ENCODE assay signal across 7 cellular contexts in genomic region chr10:124610851-124611250, GRCh38.
DNase-seq lines count a peak whose midpoint lies in the region; ATAC-seq and TF ChIP-seq lines count a peak whose summit lies in the region.
"Not testable (repeated sequence)": the region's sequence is repeated elsewhere in the genome, so short reads cannot be mapped to it uniquely, and the experiment has no call there.

No MANE protein-coding gene starts in this region.

- not testable (repeated sequence) for H3K9me3 ChIP-seq in BLaER1 treated with 17β-estradiol and CSF1 and Interleukin-3, amounts not matched to agents 10 nM and 100 nM (replicated peaks in 1 of 11); DND-41 (ENCODE audit: insufficient read depth, low read length, severe bottlenecking); OCI-LY1 (ENCODE audit: low read length); effector memory CD4-positive, alpha-beta T cell (ENCODE audit: control insufficient read depth, low read length); naive thymus-derived CD4-positive, alpha-beta T cell (ENCODE audit: control insufficient read depth in 2 of 3, low read length in 3 of 3)

- peak overlapping the region; percentile 84 to 99 (median 97) for H3K4me2 ChIP-seq in BLaER1 treated with 17β-estradiol and CSF1 and Interleukin-3, amounts not matched to agents 10 nM and 100 nM
- H3K4me2 ChIP-seq in DND-41 (ENCODE audit: insufficient read depth, low read length) (peak overlapping the region; percentile 44), OCI-LY1 (ENCODE audit: low read length) (peak overlapping the region; percentile 43; the same call in 1 of the 2 replicates)

- H3K79me2 ChIP-seq in DND-41 (ENCODE audit: insufficient read depth, low read length) = peaks cover 13% of the 10 kb centered on the region
- not testable (repeated sequence) for H3K79me2 ChIP-seq in OCI-LY1 (ENCODE audit: insufficient read depth, low read length)

- H3K9ac ChIP-seq in BLaER1 treated with 17β-estradiol and CSF1 and Interleukin-3, amounts not matched to agents 10 nM and 100 nM = peak overlapping the region in 10 of 11 experiments; percentile 29 to 65 (median 60); a peak in 16 of 22 replicates
- H3K9ac ChIP-seq in DND-41 (ENCODE audit: low read depth, low read length) (peak overlapping the region; percentile 46), OCI-LY1 (ENCODE audit: low read length) (peak overlapping the region; percentile 48; the same call in 1 of the 2 replicates)

- intact Hi-C loops in naive thymus-derived CD4-positive, alpha-beta T cell (cut with micrococcal nuclease) = loop anchor here in 1 of 2 donors (5.0 kb wide), 1 partner anchor 131 kb away; the partner anchor contains the start of gene FAM53B

- H3K27me3 ChIP-seq in BLaER1 treated with 17β-estradiol and CSF1 and Interleukin-3, amounts not matched to agents 10 nM and 100 nM = peaks cover 0 to 27% (median 11%) of the 10 kb centered on the region in 11 experiments; a peak in 12 of 22 replicates
- H3K27me3 ChIP-seq in DND-41 (ENCODE audit: insufficient read depth, low read length, poor library complexity); OCI-LY1 (ENCODE audit: insufficient read depth, low read length); effector memory CD4-positive, alpha-beta T cell (replicated peaks; ENCODE audit: control insufficient read depth, insufficient read depth, low read length, poor library complexity, severe bottlenecking); naive thymus-derived CD4-positive, alpha-beta T cell (ENCODE audit: control insufficient read depth in 2 of 2, insufficient read depth in 2 of 2, low read length in 2 of 2): not testable (repeated sequence)

- CTCF ChIA-PET in activated naive CD4-positive, alpha-beta T cell treated with anti-CD3 and anti-CD28 coated beads, Interleukin-2, amount 10 ng/mL, durations not matched to agents 7 days and 5 days (lab: Charles Lee) = not testable (repeated sequence)
- CTCF ChIA-PET in naive thymus-derived CD4-positive, alpha-beta T cell (lab: Charles Lee) = interaction anchor here (1.6 kb wide), 1 partner anchor 131 kb away, joined by 9 read pairs; no protein-coding TSS in a partner anchor

- not testable (repeated sequence) for H3K9me2 ChIP-seq in OCI-LY1 (ENCODE audit: low read depth, low read length)

- not testable (repeated sequence) for H3K36me3 ChIP-seq in BLaER1 treated with 17β-estradiol and CSF1 and Interleukin-3, amounts not matched to agents 10 nM and 100 nM; OCI-LY1 (ENCODE audit: insufficient read depth, low read length); effector memory CD4-positive, alpha-beta T cell (ENCODE audit: control insufficient read depth, insufficient read depth, low read length); naive thymus-derived CD4-positive, alpha-beta T cell (ENCODE audit: control insufficient read depth in 2 of 3, insufficient read depth in 3 of 3, low read length in 3 of 3)
- H3K36me3 ChIP-seq in DND-41 (ENCODE audit: insufficient read depth, low read length) = peaks cover 25% of the 10 kb centered on the region

- H3K27ac ChIP-seq in BLaER1 treated with 17β-estradiol and CSF1 and Interleukin-3, amounts not matched to agents 10 nM and 100 nM = peak overlapping the region in 8 of 11 experiments; percentile 59 to 78 (median 71); a peak in 17 of 22 replicates
- H3K27ac ChIP-seq in DND-41 (ENCODE audit: low read length) (peak overlapping the region; percentile 93), OCI-LY1 (ENCODE audit: low read depth, low read length, poor library complexity, severe bottlenecking) (peak overlapping the region; percentile 93)
- peak overlapping the region; percentile 55 for H3K27ac ChIP-seq in effector memory CD4-positive, alpha-beta T cell (ENCODE audit: insufficient read depth, low read length, poor library complexity, severe bottlenecking)
- H3K27ac ChIP-seq in naive thymus-derived CD4-positive, alpha-beta T cell (ENCODE audit: low read depth, low read length) = not testable (repeated sequence)

- not testable (repeated sequence) for DNase-seq in DND-41; activated naive CD4-positive, alpha-beta T cell treated with anti-CD3 and anti-CD28 coated beads, Interleukin-2, amount 10 ng/mL, durations not matched to agents 7 days and 5 days; effector memory CD4-positive, alpha-beta T cell; naive thymus-derived CD4-positive, alpha-beta T cell

- not testable (repeated sequence) for H3K9me3 Mint-ChIP-seq in activated naive CD4-positive, alpha-beta T cell treated with anti-CD3 and anti-CD28 coated beads, Interleukin-2, amount 10 ng/mL, durations not matched to agents 7 days and 5 days; naive thymus-derived CD4-positive, alpha-beta T cell; stimulated activated memory B cell treated with anti-CD40 and anti-IgM and Interleukin-4, amounts not matched to agents 10 μg/mL and 1 μg/mL and 100 μg/mL, for 72 hours

- H3K27me3 Mint-ChIP-seq in activated naive CD4-positive, alpha-beta T cell treated with anti-CD3 and anti-CD28 coated beads, Interleukin-2, amount 10 ng/mL, durations not matched to agents 7 days and 5 days; naive thymus-derived CD4-positive, alpha-beta T cell; stimulated activated memory B cell treated with anti-CD40 and anti-IgM and Interleukin-4, amounts not matched to agents 10 μg/mL and 1 μg/mL and 100 μg/mL, for 72 hours: not testable (repeated sequence)

- peak overlapping the region; percentile 65 for H3K27ac Mint-ChIP-seq in activated naive CD4-positive, alpha-beta T cell treated with anti-CD3 and anti-CD28 coated beads, Interleukin-2, amount 10 ng/mL, durations not matched to agents 7 days and 5 days
- peak overlapping the region in 7 of 9 donors; percentile 38 to 86 (median 81) for H3K27ac Mint-ChIP-seq in naive thymus-derived CD4-positive, alpha-beta T cell
- peak overlapping the region; percentile 81 for H3K27ac Mint-ChIP-seq in stimulated activated memory B cell treated with anti-CD40 and anti-IgM and Interleukin-4, amounts not matched to agents 10 μg/mL and 1 μg/mL and 100 μg/mL, for 72 hours

- POLR2A ChIA-PET in naive thymus-derived CD4-positive, alpha-beta T cell (lab: Charles Lee) = not testable (repeated sequence)

- H2AFZ ChIP-seq in DND-41 (ENCODE audit: low read depth, low read length); OCI-LY1 (ENCODE audit: low read length): not testable (repeated sequence)

- peaks cover 0 to 66% (median 26%) of the 10 kb centered on the region in 11 experiments; a peak in 14 of 22 replicates for H4K20me1 ChIP-seq in BLaER1 treated with 17β-estradiol and CSF1 and Interleukin-3, amounts not matched to agents 10 nM and 100 nM
- not testable (repeated sequence) for H4K20me1 ChIP-seq in DND-41 (ENCODE audit: insufficient read depth, low read length); OCI-LY1 (ENCODE audit: insufficient read depth, low read length)

- H3K4me3 ChIP-seq in BLaER1 treated with 17β-estradiol and CSF1 and Interleukin-3, amounts not matched to agents 10 nM and 100 nM = peak overlapping the region in 2 of 10 experiments; percentile 32 to 59; a peak in 5 of 20 replicates
- peak overlapping the region in 1 of 2 experiments; percentile 22; a peak in 1 of 4 replicates for H3K4me3 ChIP-seq in DND-41 (ENCODE audit: low read depth in 1 of 2, low read length in 2 of 2)
- H3K4me3 ChIP-seq in OCI-LY1 (ENCODE audit: low read depth, low read length, poor library complexity, severe bottlenecking); effector memory CD4-positive, alpha-beta T cell (ENCODE audit: insufficient read depth, low read depth, low read length, poor library complexity, severe bottlenecking): not testable (repeated sequence)
- H3K4me3 ChIP-seq in naive thymus-derived CD4-positive, alpha-beta T cell (ENCODE audit: low read length) = peak overlapping the region; percentile 42

- not testable (repeated sequence) for TF ChIP-seq CTCF in DND-41 (IDR thresholded peaks at IDR 0.05; ENCODE audit: borderline replicate concordance, extremely low read depth, low read length, poor library complexity, severe bottlenecking); OCI-LY1 (IDR thresholded peaks at IDR 0.05; ENCODE audit: low read length)

- H3K4me1 Mint-ChIP-seq in activated naive CD4-positive, alpha-beta T cell treated with anti-CD3 and anti-CD28 coated beads, Interleukin-2, amount 10 ng/mL, durations not matched to agents 7 days and 5 days = peaks cover 38% of the 10 kb centered on the region
- peaks cover 0 to 32% (median 28%) of the 10 kb centered on the region in 7 donors for H3K4me1 Mint-ChIP-seq in naive thymus-derived CD4-positive, alpha-beta T cell
- H3K4me1 Mint-ChIP-seq in stimulated activated memory B cell treated with anti-CD40 and anti-IgM and Interleukin-4, amounts not matched to agents 10 μg/mL and 1 μg/mL and 100 μg/mL, for 72 hours = peaks cover 63% of the 10 kb centered on the region

- H3K36me3 Mint-ChIP-seq in activated naive CD4-positive, alpha-beta T cell treated with anti-CD3 and anti-CD28 coated beads, Interleukin-2, amount 10 ng/mL, durations not matched to agents 7 days and 5 days; naive thymus-derived CD4-positive, alpha-beta T cell; stimulated activated memory B cell treated with anti-CD40 and anti-IgM and Interleukin-4, amounts not matched to agents 10 μg/mL and 1 μg/mL and 100 μg/mL, for 72 hours: not testable (repeated sequence)

- H3F3A ChIP-seq in OCI-LY1 (ENCODE audit: insufficient read depth, low read length) = not testable (repeated sequence)

- ATAC-seq in DND-41 (ENCODE audit: insufficient read depth, low read depth); naive thymus-derived CD4-positive, alpha-beta T cell; stimulated activated memory B cell treated with anti-CD40 and anti-IgM and Interleukin-4, amounts not matched to agents 10 μg/mL and 1 μg/mL and 100 μg/mL, for 72 hours: not testable (repeated sequence)

- H3K4me1 ChIP-seq in BLaER1 treated with 17β-estradiol and CSF1 and Interleukin-3, amounts not matched to agents 10 nM and 100 nM = peaks cover 72 to 96% (median 91%) of the 10 kb centered on the region in 10 experiments
- H3K4me1 ChIP-seq in DND-41 (ENCODE audit: insufficient read depth, low read length) (peaks cover 40% of the 10 kb centered on the region), OCI-LY1 (ENCODE audit: insufficient read depth, low read length, severe bottlenecking) (peaks cover 41% of the 10 kb centered on the region)
- peaks cover 33% of the 10 kb centered on the region for H3K4me1 ChIP-seq in effector memory CD4-positive, alpha-beta T cell (ENCODE audit: control insufficient read depth, insufficient read depth, low read length, poor library complexity, severe bottlenecking)
- peaks cover 16 to 21% of the 10 kb centered on the region in 2 donors for H3K4me1 ChIP-seq in naive thymus-derived CD4-positive, alpha-beta T cell (ENCODE audit: control insufficient read depth in 2 of 2, insufficient read depth in 2 of 2, low read length in 2 of 2)

- H3K4me3 Mint-ChIP-seq in activated naive CD4-positive, alpha-beta T cell treated with anti-CD3 and anti-CD28 coated beads, Interleukin-2, amount 10 ng/mL, durations not matched to agents 7 days and 5 days; stimulated activated memory B cell treated with anti-CD40 and anti-IgM and Interleukin-4, amounts not matched to agents 10 μg/mL and 1 μg/mL and 100 μg/mL, for 72 hours: not testable (repeated sequence)
- peak overlapping the region in 3 of 10 donors; percentile 16 to 62 (median 48) for H3K4me3 Mint-ChIP-seq in naive thymus-derived CD4-positive, alpha-beta T cell

Comparison
In these comparisons a context has a peak if more than half of its experiments do, and no peak if none do; other contexts are left out.
1. H3K4me2 ChIP-seq: peak in every context shown above with its lines; median percentile 97 in BLaER1 treated with 17β-estradiol and CSF1 and Interleukin-3, amounts not matched to agents 10 nM and 100 nM; 44 in DND-41; 43 in OCI-LY1.